ENCODE assay signal across 13 cellular contexts in genomic region chr16:29701214-29701555, GRCh38. TPM values are rescaled to one million over a fixed set of nuclear protein-coding genes. Genes with fewer than 3 reads are reported as not detected.
DNase-seq lines count a peak whose midpoint lies in the region; ATAC-seq lines count a peak whose summit lies in the region.
"Had no signal": no experiment of that assay in that cellular context is flagged by ENCODE, and none has a peak within 500 bp of the region (broad histone marks: within the 10 kb centered on the region; RNA-seq: fewer than 3 reads in every experiment).

No MANE protein-coding gene starts in this region.

- H3K4me1 ChIP-seq in CD4-positive, CD25-positive, alpha-beta regulatory T cell (ENCODE audit: control insufficient read depth, insufficient read depth, low read length, poor library complexity, severe bottlenecking): peaks cover 31% of the 10 kb centered on the region
- H3K4me1 ChIP-seq: BE2C had no signal

- POLR2A ChIA-PET in T-cell (lab: Charles Lee): interaction anchor here (0.6 to 1.6 kb wide), 6 partner anchors 38 to 344 kb away, joined by 4 to 11 read pairs (median 5); no protein-coding TSS in a partner anchor

- peaks cover 3% of the 10 kb centered on the region for H3K27me3 Mint-ChIP-seq in CD4-positive, CD25-positive, alpha-beta regulatory T cell
- H3K27me3 Mint-ChIP-seq in T-cell (no peaks in the 10 kb centered on the region), naive B cell (no peaks in the 10 kb centered on the region)

- H3K36me3 Mint-ChIP-seq in CD4-positive, CD25-positive, alpha-beta regulatory T cell: no peaks in the 10 kb centered on the region
- H3K36me3 Mint-ChIP-seq in T-cell (no peaks in the 10 kb centered on the region), naive B cell (no peaks in the 10 kb centered on the region)

- H3K4me1 Mint-ChIP-seq in CD4-positive, CD25-positive, alpha-beta regulatory T cell: peaks cover 5 to 38% (median 25%) of the 10 kb centered on the region in 4 donors
- peaks cover 33 to 39% (median 38%) of the 10 kb centered on the region in 3 donors for H3K4me1 Mint-ChIP-seq in T-cell
- H3K4me1 Mint-ChIP-seq in naive B cell: peaks cover 25 to 37% (median 35%) of the 10 kb centered on the region in 3 donors

- H3K27me3 ChIP-seq in CD4-positive, CD25-positive, alpha-beta regulatory T cell (ENCODE audit: control insufficient read depth, insufficient read depth, low read length): no peaks in the 10 kb centered on the region
- H3K27me3 ChIP-seq: BE2C, spleen, thyroid gland had no signal

- no peak for ATAC-seq in CD4-positive, CD25-positive, alpha-beta regulatory T cell (ENCODE audit: low read depth in 2 of 2)
- ATAC-seq in T-cell (replicated peaks in 1 of 4): no peak
- no peak for ATAC-seq in naive B cell (ENCODE audit: low read depth in 2 of 2)
- ATAC-seq in HG02610 (IDR thresholded peaks at IDR 0.05; ENCODE audit: unreplicated experiment): no peak

- H3K36me3 ChIP-seq in CD4-positive, CD25-positive, alpha-beta regulatory T cell (ENCODE audit: control insufficient read depth, insufficient read depth, low read length): no peaks in the 10 kb centered on the region
- H3K36me3 ChIP-seq: spleen, thyroid gland had no signal

- H3K27ac Mint-ChIP-seq in CD4-positive, CD25-positive, alpha-beta regulatory T cell: peak overlapping the region; percentile 97 to 98 (median 98)
- peak overlapping the region; percentile 97 to 98 for H3K27ac Mint-ChIP-seq in T-cell
- H3K27ac Mint-ChIP-seq in naive B cell: peak overlapping the region; percentile 32 to 96 (median 87)

- H3K4me3 Mint-ChIP-seq in CD4-positive, CD25-positive, alpha-beta regulatory T cell: peak overlapping the region in 2 of 4 donors; percentile 26 to 68
- H3K4me3 Mint-ChIP-seq in T-cell: peak overlapping the region in 1 of 3 donors; percentile 74
- H3K4me3 Mint-ChIP-seq in naive B cell: peak overlapping the region in 4 of 8 donors; percentile 57 to 90 (median 88)

- peak overlapping the region; percentile 86 for H3K27ac ChIP-seq in CD4-positive, CD25-positive, alpha-beta regulatory T cell (ENCODE audit: insufficient read depth, low read length, poor library complexity, severe bottlenecking)
- H3K27ac ChIP-seq: thyroid gland had no signal

- no peaks in the 10 kb centered on the region for H3K9me3 ChIP-seq in CD4-positive, CD25-positive, alpha-beta regulatory T cell (ENCODE audit: control insufficient read depth in 2 of 2, low read length in 2 of 2)
- H3K9me3 ChIP-seq: BE2C, thyroid gland had no signal

- H3K4me3 ChIP-seq in CD4-positive, CD25-positive, alpha-beta regulatory T cell (ENCODE audit: low read depth, low read length): no peak overlapping the region
- H3K4me3 ChIP-seq: thyroid gland had no signal

- no peak for DNase-seq in CD4-positive, CD25-positive, alpha-beta regulatory T cell
- DNase-seq in D341Med (ENCODE audit: low spot score) (peak; percentile 29), T-cell (no peak), naive B cell (no peak), cerebellar nuclear complex (lab: John Stamatoyannopoulos, UW) (no peak), DMS79 (lab: John Stamatoyannopoulos, UW) (no peak)
- DNase-seq: NCI-H1436 had no signal

- CTCF ChIA-PET in T-cell (lab: Charles Lee): interaction anchor here (0.6 to 4.3 kb wide), 30 partner anchors 10 to 898 kb away, joined by 3 to 66 read pairs (median 5); partner anchors contain the start of genes C16orf54 (in 1 of the 2), KIF22 (in 1 of the 2) and PAGR1 (in 1 of the 2)

- peaks cover 0 to 2% (median 0%) of the 10 kb centered on the region in 7 donors for H3K9me3 Mint-ChIP-seq in CD4-positive, CD25-positive, alpha-beta regulatory T cell
- H3K9me3 Mint-ChIP-seq in T-cell (no peaks in the 10 kb centered on the region), naive B cell (peaks cover 4 to 22% (median 14%) of the 10 kb centered on the region in 7 donors)

RNA-seq across cellular contexts. Expression of gene QPRT, which starts 22.2 kb away (rescaled TPM):
- total RNA-seq in CD4-positive, CD25-positive, alpha-beta regulatory T cell: 2.4 TPM
- polyA plus RNA-seq in CD4-positive, CD25-positive, alpha-beta regulatory T cell: 1 to 10 TPM in 1 of 4 donors, under 1 TPM in 3; 0.53 to 2.1 (median 0.69) TPM
- total RNA-seq in T-cell: 1 to 10 TPM; 1.4 to 2.5 (median 2.1) TPM
- polyA plus RNA-seq in naive B cell (ENCODE audit: low read depth in 6 of 6): not detected

RNA-seq across cellular contexts. Expression of gene SPN, which starts 38.1 kb away (rescaled TPM):
- total RNA-seq in CD4-positive, CD25-positive, alpha-beta regulatory T cell: 149 TPM
- 100 to 1,000 TPM; 103 to 135 (median 126) TPM for polyA plus RNA-seq in CD4-positive, CD25-positive, alpha-beta regulatory T cell
- 100 to 1,000 TPM; 124 to 172 (median 161) TPM for total RNA-seq in T-cell
- polyA plus RNA-seq in naive B cell (ENCODE audit: low read depth in 6 of 6): 1 to 10 TPM in 5 of 6 donors, not detected in 1; 2.0 to 3.3 (median 2.4) TPM
- total RNA-seq: LHCN-M2 had no signal

RNA-seq across cellular contexts. Expression of gene C16orf54, which starts 44.6 kb away (rescaled TPM):
- 89.4 TPM for total RNA-seq in CD4-positive, CD25-positive, alpha-beta regulatory T cell
- polyA plus RNA-seq in CD4-positive, CD25-positive, alpha-beta regulatory T cell: 10 to 100 TPM; 31.4 to 84.9 (median 57.2) TPM
- 100 to 1,000 TPM; 122 to 194 (median 142) TPM for total RNA-seq in T-cell
- 10 to 100 TPM in 5 of 6 donors, 1 to 10 TPM in 1; 1.4 to 70.0 (median 29.5) TPM for polyA plus RNA-seq in naive B cell (ENCODE audit: low read depth in 6 of 6)
- total RNA-seq: LHCN-M2 had no signal
- polyA plus RNA-seq: keratinocyte had no signal
